ENCODE assay signal across 1 cellular context in genomic region chr11:57277845-57278720, GRCh38.
TF ChIP-seq lines count a peak whose summit lies in the region.

No MANE protein-coding gene starts in this region.

TF ChIP-seq in SK-N-SH treated with all-trans-retinoic acid at 6 μM for 48 hours, 23 proteins besides CTCF, POLR2A, EP300 and RAD21 (continued from another document):
- no peak for TF ChIP-seq TSHZ2 (CRISPR knock-in tag; IDR thresholded peaks at IDR 0.05)
- no peak for TF ChIP-seq ARNTL (CRISPR knock-in tag; IDR thresholded peaks at IDR 0.05; ENCODE audit: borderline replicate concordance, low read depth)
